15 cellular contexts compared by ENCODE assay signal in genomic region chr10:117350905-117351304, GRCh38. TPM values are rescaled to one million over a fixed set of nuclear protein-coding genes. Genes with fewer than 3 reads are reported as not detected.
DNase-seq lines count a peak whose midpoint lies in the region; ATAC-seq and TF ChIP-seq lines count a peak whose summit lies in the region.
"Had no signal": no experiment of that assay in that cellular context is flagged by ENCODE, and none has a peak within 500 bp of the region (broad histone marks: within the 10 kb centered on the region; RNA-seq: fewer than 3 reads in every experiment).

No MANE protein-coding gene starts in this region.

- peaks cover 48% of the 10 kb centered on the region for H3K4me1 Mint-ChIP-seq in activated B cell treated with CpG ODN at 0.5 μM for 24 hours
- peaks cover 50% of the 10 kb centered on the region for H3K4me1 Mint-ChIP-seq in Calu3 (ENCODE audit: low read depth, unreplicated experiment)

- peak; percentile 65 for ATAC-seq in GM18858 (IDR thresholded peaks at IDR 0.05; ENCODE audit: unreplicated experiment)
- ATAC-seq in GM21526 (IDR thresholded peaks at IDR 0.05; ENCODE audit: low FRiP score, unreplicated experiment) = peak; percentile 79
- peak; percentile 68 for ATAC-seq in HG03108 (IDR thresholded peaks at IDR 0.05; ENCODE audit: unreplicated experiment)
- ATAC-seq in activated B cell treated with CpG ODN at 0.5 μM for 24 hours (ENCODE audit: low read depth) = peak; percentile 28
- ATAC-seq: CD8-positive, alpha-beta T cell had no signal

- H3K9me3 Mint-ChIP-seq in activated B cell treated with CpG ODN at 0.5 μM for 24 hours = no peaks in the 10 kb centered on the region
- no peaks in the 10 kb centered on the region for H3K9me3 Mint-ChIP-seq in Calu3 (ENCODE audit: low read depth, unreplicated experiment)
- H3K9me3 Mint-ChIP-seq: CD8-positive, alpha-beta T cell had no signal

- intact Hi-C loops in activated B cell treated with CpG ODN at 0.5 μM for 24 hours (cut with micrococcal nuclease) (no loop called here), sigmoid colon (cut with DNase I) (no loop called here), Calu3 (cut with micrococcal nuclease; ENCODE audit: unreplicated experiment) (no loop called here)

- H3K4me1 ChIP-seq in sigmoid colon = peaks cover 0 to 28% (median 14%) of the 10 kb centered on the region in 4 donors
- H3K4me1 ChIP-seq: prostate gland had no signal

- BruUV-seq in Calu3 (replicated peaks; lab: Mats Ljungman, UMichigan) = no TSS peak

- H3K4me3 ChIP-seq in sigmoid colon = no peak overlapping the region
- H3K4me3 ChIP-seq: lung, prostate gland, thoracic aorta had no signal

- no peak for TF ChIP-seq CTCF in activated B cell treated with CpG ODN at 0.5 μM for 24 hours (IDR thresholded peaks at IDR 0.05)
- TF ChIP-seq CTCF in sigmoid colon (IDR thresholded peaks at IDR 0.05) = no peak
- no peak for TF ChIP-seq CTCF in Calu3 (IDR thresholded peaks at IDR 0.05; ENCODE audit: unreplicated experiment)

- no peak for TF ChIP-seq POLR2A in sigmoid colon (IDR thresholded peaks at IDR 0.05)

- H3K27ac ChIP-seq in sigmoid colon = no peak overlapping the region
- H3K27ac ChIP-seq: prostate gland, thoracic aorta had no signal

- in situ Hi-C loops in ACHN (cut with HindIII; ENCODE audit: low pct_ligation_motif_present, low pct_unique_long_range_greater_than_20kb, low sequenced_read_pairs) = no loop called here

- no peaks in the 10 kb centered on the region for H3K27me3 ChIP-seq in sigmoid colon

- 63 to 73% methylated on average over 3 of the region's 3 CpGs for WGBS in sigmoid colon, 2 donors

- peak overlapping the region; percentile 18 for H3K27ac Mint-ChIP-seq in activated B cell treated with CpG ODN at 0.5 μM for 24 hours
- H3K27ac Mint-ChIP-seq in Calu3 (ENCODE audit: unreplicated experiment) = no peak overlapping the region
- H3K27ac Mint-ChIP-seq: CD8-positive, alpha-beta T cell had no signal

- H3K4me3 Mint-ChIP-seq in activated B cell treated with CpG ODN at 0.5 μM for 24 hours = no peak overlapping the region
- H3K4me3 Mint-ChIP-seq in Calu3 (ENCODE audit: low read depth, unreplicated experiment) = no peak overlapping the region
- H3K4me3 Mint-ChIP-seq: CD8-positive, alpha-beta T cell had no signal

- no peaks in the 10 kb centered on the region for H3K36me3 ChIP-seq in sigmoid colon
- H3K36me3 ChIP-seq: prostate gland, thoracic aorta had no signal

- CTCF ChIA-PET in activated B cell treated with CpG ODN at 0.5 μM for 24 hours (lab: Charles Lee) = no interaction called here
- CTCF ChIA-PET in Calu3 (lab: Charles Lee) = interaction anchor here (0.7 kb wide), 1 partner anchor 14 kb away, joined by 3 read pairs; no protein-coding TSS in a partner anchor

- POLR2A ChIA-PET in activated B cell treated with CpG ODN at 0.5 μM for 24 hours (lab: Charles Lee) = no interaction called here

- H3K9me3 ChIP-seq in sigmoid colon = no peaks in the 10 kb centered on the region
- H3K9me3 ChIP-seq: prostate gland, thoracic aorta had no signal

- no peak for TF ChIP-seq EP300 in sigmoid colon (IDR thresholded peaks at IDR 0.05)

- H3K36me3 Mint-ChIP-seq in activated B cell treated with CpG ODN at 0.5 μM for 24 hours (ENCODE audit: low read depth) = no peaks in the 10 kb centered on the region
- peaks cover 10% of the 10 kb centered on the region for H3K36me3 Mint-ChIP-seq in Calu3 (ENCODE audit: insufficient read depth, unreplicated experiment)

- no peak for DNase-seq in activated B cell treated with CpG ODN at 0.5 μM for 24 hours
- no peak for DNase-seq in sigmoid colon
- DNase-seq in Calu3 = no peak
- DNase-seq in NCI-H2196 (lab: John Stamatoyannopoulos, UW; ENCODE audit: unreplicated experiment) = no peak
- no peak for DNase-seq in ACHN
- DNase-seq: activated CD4-positive, CD25-positive, alpha-beta regulatory T cell; activated naive CD4-positive, alpha-beta T cell treated with Interleukin-2 at 50 U/mL for 16 hours; CD8-positive, alpha-beta T cell; NCI-H2029 had no signal

- H3K27me3 Mint-ChIP-seq in activated B cell treated with CpG ODN at 0.5 μM for 24 hours (no peaks in the 10 kb centered on the region), Calu3 (ENCODE audit: unreplicated experiment) (no peaks in the 10 kb centered on the region)

RNA-seq across cellular contexts. Expression of gene PDZD8, which starts 24.3 kb away (rescaled TPM):
- total RNA-seq in activated B cell treated with CpG ODN at 0.5 μM for 24 hours (13.2 and 13.7 TPM in 2 replicates), sigmoid colon (10 to 100 TPM; 25.2 to 34.3 (median 30.7) TPM), Calu3 (2022) (44.4 and 45.0 TPM in 2 replicates)
- 10 to 100 TPM in 1 of 3 donors, 1 to 10 TPM in 2; 3.5 to 12.7 (median 7.2) TPM for polyA plus RNA-seq in sigmoid colon

Comparison
In these comparisons a context has a peak if more than half of its experiments do, and no peak if none do; other contexts are left out.
1. ATAC-seq: peak in every context shown above with its lines; median percentile 79 in GM21526; 68 in HG03108; 65 in GM18858; 28 in activated B cell treated with CpG ODN at 0.5 μM for 24 hours.